Comparison of ENCODE assay signal across 9 cellular contexts in genomic region chr7:121519548-121520521, GRCh38.
DNase-seq lines count a peak whose midpoint lies in the region; ATAC-seq and TF ChIP-seq lines count a peak whose summit lies in the region.
"Had no signal": no experiment of that assay in that cellular context is flagged by ENCODE, and none has a peak within 500 bp of the region (broad histone marks: within the 10 kb centered on the region; RNA-seq: fewer than 3 reads in every experiment).

No MANE protein-coding gene starts in this region.

- H2BK120ac ChIP-seq in mesenchymal stem cell (ENCODE audit: low read depth, low read length): no peak overlapping the region

- H3K18ac ChIP-seq in mesenchymal stem cell (ENCODE audit: low read depth in 1 of 2, low read length in 2 of 2): no peak overlapping the region

- peak overlapping the region; percentile 92 for H3K9ac ChIP-seq in mesenchymal stem cell (ENCODE audit: low read length)

- H3K36me3 ChIP-seq in mesenchymal stem cell (ENCODE audit: control insufficient read depth in 1 of 2, insufficient read depth in 2 of 2, low read depth in 1 of 2, low read length in 2 of 2): no peaks in the 10 kb centered on the region
- no peaks in the 10 kb centered on the region for H3K36me3 ChIP-seq in SJCRH30

- no peak overlapping the region for H3K4me2 ChIP-seq in mesenchymal stem cell (ENCODE audit: low read length, poor library complexity, severe bottlenecking)

- no peak overlapping the region for H3K4ac ChIP-seq in mesenchymal stem cell (ENCODE audit: low read depth in 1 of 2, low read length in 2 of 2)

- peak; percentile 26 for DNase-seq in mesenchymal stem cell
- DNase-seq in kidney glomerular epithelial cell (lab: John Stamatoyannopoulos, UW): no peak
- no peak for DNase-seq in SJCRH30
- DNase-seq in anterior cingulate cortex (lab: John Stamatoyannopoulos, UW): no peak
- no peak for DNase-seq in activated naive CD4-positive, alpha-beta T cell treated with anti-CD3 and anti-CD28 coated beads for 36 hours
- DNase-seq: activated T-cell treated with anti-CD3 and anti-CD28 coated beads for 4 hours had no signal

- H3K14ac ChIP-seq in mesenchymal stem cell (ENCODE audit: low read length in 2 of 2): no peak overlapping the region

- intact Hi-C loops in activated naive CD4-positive, alpha-beta T cell treated with anti-CD3 and anti-CD28 coated beads for 36 hours (cut with micrococcal nuclease): no loop called here

- H3K23ac ChIP-seq in mesenchymal stem cell (ENCODE audit: low read length in 2 of 2): no peak overlapping the region

- no peak overlapping the region for H2AK5ac ChIP-seq in mesenchymal stem cell (ENCODE audit: low read length, severe bottlenecking)

- no peak overlapping the region for H2BK12ac ChIP-seq in mesenchymal stem cell (ENCODE audit: low read length in 2 of 2)

- H3K27me3 ChIP-seq in mesenchymal stem cell (ENCODE audit: control insufficient read depth in 1 of 2, insufficient read depth in 1 of 2, low read length in 2 of 2) (no peaks in the 10 kb centered on the region), SJCRH30 (no peaks in the 10 kb centered on the region)

- H3K4me1 ChIP-seq in mesenchymal stem cell (ENCODE audit: control insufficient read depth, insufficient read depth, low read depth, low read length): no peaks in the 10 kb centered on the region
- no peaks in the 10 kb centered on the region for H3K4me1 ChIP-seq in SJCRH30

- no peaks in the 10 kb centered on the region for H3K9me3 Mint-ChIP-seq in activated naive CD4-positive, alpha-beta T cell treated with anti-CD3 and anti-CD28 coated beads for 36 hours

- H2BK15ac ChIP-seq in mesenchymal stem cell (ENCODE audit: low read depth, poor library complexity, severe bottlenecking): no peak overlapping the region

- H3K9me3 ChIP-seq in mesenchymal stem cell (ENCODE audit: control insufficient read depth, low read length) (no peaks in the 10 kb centered on the region), SJCRH30 (replicated peaks) (no peaks in the 10 kb centered on the region; the same call in 1 of the 2 replicates)

- H2AFZ ChIP-seq in mesenchymal stem cell (ENCODE audit: low read depth, low read length): no peak overlapping the region

- no peaks in the 10 kb centered on the region for H3K79me1 ChIP-seq in mesenchymal stem cell (replicated peaks; ENCODE audit: low read length, poor library complexity, severe bottlenecking)

- H4K91ac ChIP-seq in mesenchymal stem cell (ENCODE audit: low read length): no peak overlapping the region

- H3K36me3 Mint-ChIP-seq in activated naive CD4-positive, alpha-beta T cell treated with anti-CD3 and anti-CD28 coated beads for 36 hours (ENCODE audit: low read depth): no peaks in the 10 kb centered on the region

- H4K8ac ChIP-seq in mesenchymal stem cell (ENCODE audit: low read length): no peak overlapping the region

- no peaks in the 10 kb centered on the region for H3K4me1 Mint-ChIP-seq in activated naive CD4-positive, alpha-beta T cell treated with anti-CD3 and anti-CD28 coated beads for 36 hours (ENCODE audit: low read depth)

- WGBS in mesenchymal stem cell: 87% methylated on average over 9 of the region's 10 CpGs

- H3K27me3 Mint-ChIP-seq in activated naive CD4-positive, alpha-beta T cell treated with anti-CD3 and anti-CD28 coated beads for 36 hours (ENCODE audit: low read depth): no peaks in the 10 kb centered on the region

- no peak overlapping the region for H3K27ac Mint-ChIP-seq in activated naive CD4-positive, alpha-beta T cell treated with anti-CD3 and anti-CD28 coated beads for 36 hours

- ATAC-seq in GM18873 (IDR thresholded peaks at IDR 0.05; ENCODE audit: low FRiP score, unreplicated experiment): peak; percentile 78
- peak; percentile 77 for ATAC-seq in HG02642 (IDR thresholded peaks at IDR 0.05; ENCODE audit: poor library complexity, unreplicated experiment)
- peak; percentile 31; the same call in 2 of the 3 replicates for ATAC-seq in SK-N-SH treated with all-trans-retinoic acid at 6 μM for 48 hours

- no peak overlapping the region for H2BK5ac ChIP-seq in mesenchymal stem cell (ENCODE audit: low read depth, low read length, poor library complexity, severe bottlenecking)

- no peak overlapping the region for H3K4me3 Mint-ChIP-seq in activated naive CD4-positive, alpha-beta T cell treated with anti-CD3 and anti-CD28 coated beads for 36 hours

- H3K27ac ChIP-seq in mesenchymal stem cell (ENCODE audit: low read length, poor library complexity, severe bottlenecking) (no peak overlapping the region), SJCRH30 (no peak overlapping the region)

- CTCF ChIA-PET in activated naive CD4-positive, alpha-beta T cell treated with anti-CD3 and anti-CD28 coated beads for 36 hours (lab: Charles Lee): interaction anchor here (0.6 to 1.5 kb wide), 2 partner anchors 131 to 155 kb away, joined by 3 read pairs; no protein-coding TSS in a partner anchor

- H3K4me3 ChIP-seq in mesenchymal stem cell (ENCODE audit: insufficient read depth in 1 of 2, low read depth in 1 of 2, low read length in 2 of 2) (peak overlapping the region in 1 of 2 experiments; percentile 71), SJCRH30 (no peak overlapping the region)

TF ChIP-seq in SK-N-SH treated with all-trans-retinoic acid at 6 μM for 48 hours, 23 proteins besides CTCF, POLR2A, EP300 and RAD21 (continues in another document):
- TF ChIP-seq OSR1 (CRISPR knock-in tag; IDR thresholded peaks at IDR 0.05) (no peak), CREB5 (CRISPR knock-in tag; IDR thresholded peaks at IDR 0.05; ENCODE audit: low read depth) (no peak), SNAI2 (CRISPR knock-in tag; IDR thresholded peaks at IDR 0.05) (no peak), ZFP3 (CRISPR knock-in tag; IDR thresholded peaks at IDR 0.05) (no peak), GLIS3 (CRISPR knock-in tag; IDR thresholded peaks at IDR 0.05) (no peak), TSHZ2 (CRISPR knock-in tag; IDR thresholded peaks at IDR 0.05) (no peak), PATZ1 (CRISPR knock-in tag; IDR thresholded peaks at IDR 0.05; ENCODE audit: borderline replicate concordance) (no peak), ZFP30 (CRISPR knock-in tag; IDR thresholded peaks at IDR 0.05) (no peak), RARB (CRISPR knock-in tag; IDR thresholded peaks at IDR 0.05) (no peak), TCF4 (CRISPR knock-in tag; IDR thresholded peaks at IDR 0.05; ENCODE audit: borderline replicate concordance) (no peak)
